1 cellular context compared by ENCODE assay signal in genomic region chr19:8722032-8722431, GRCh38.
TF ChIP-seq lines count a peak whose summit lies in the region.

No MANE protein-coding gene starts in this region.

TF ChIP-seq in K562, 482 proteins besides CTCF, POLR2A, EP300 and RAD21 (continued from another document):
- TF ChIP-seq ZFP36 (IDR thresholded peaks at IDR 0.05; ENCODE audit: low read depth, low read length, partially characterized antibody), result peak; percentile 42
- no peak for TF ChIP-seq CBX1 (IDR thresholded peaks at IDR 0.05; ENCODE audit: low read depth)
